ENCODE assay signal across 1 cellular context in the genomic region with DNA sequence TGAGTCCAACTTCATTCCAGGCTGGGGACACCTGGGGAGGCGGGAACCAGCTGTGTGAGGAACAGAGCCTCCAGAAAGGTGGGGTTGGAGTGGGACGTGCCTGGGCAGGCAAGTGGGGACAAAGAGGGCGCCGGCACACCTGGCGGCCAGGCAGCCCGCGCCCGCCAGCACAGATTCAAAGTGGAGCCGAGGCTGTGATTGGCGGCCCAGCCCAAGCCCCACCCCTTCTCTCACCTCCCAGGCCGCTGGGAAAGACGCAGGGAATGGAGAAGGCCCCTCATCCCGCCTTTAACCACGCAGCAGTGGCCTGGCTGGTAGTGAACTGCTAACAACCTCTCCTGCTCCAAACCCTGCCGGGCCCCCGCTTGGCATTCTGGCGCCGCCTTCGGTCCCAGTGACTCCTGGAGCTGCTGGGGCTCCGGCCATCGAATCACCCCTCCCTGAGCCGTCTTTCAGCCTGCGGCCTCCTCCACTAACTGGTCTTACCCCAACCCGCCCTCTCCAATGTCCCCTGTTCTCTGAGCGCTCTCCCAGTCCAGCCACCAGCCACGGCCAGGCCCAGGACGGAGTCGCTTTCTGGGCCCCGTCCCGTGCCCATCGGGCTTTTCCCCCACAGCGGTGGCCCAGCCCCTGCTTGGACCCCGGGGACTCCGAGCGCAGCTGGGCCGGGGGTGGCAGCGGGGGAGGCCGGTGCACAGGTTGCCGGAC.
TF ChIP-seq lines count a peak whose summit lies in the region.

No MANE protein-coding gene starts in this region.

TF ChIP-seq in H1, 55 proteins besides CTCF, POLR2A, EP300 and RAD21 (continued from another document):
- TF ChIP-seq, protein P1, sequence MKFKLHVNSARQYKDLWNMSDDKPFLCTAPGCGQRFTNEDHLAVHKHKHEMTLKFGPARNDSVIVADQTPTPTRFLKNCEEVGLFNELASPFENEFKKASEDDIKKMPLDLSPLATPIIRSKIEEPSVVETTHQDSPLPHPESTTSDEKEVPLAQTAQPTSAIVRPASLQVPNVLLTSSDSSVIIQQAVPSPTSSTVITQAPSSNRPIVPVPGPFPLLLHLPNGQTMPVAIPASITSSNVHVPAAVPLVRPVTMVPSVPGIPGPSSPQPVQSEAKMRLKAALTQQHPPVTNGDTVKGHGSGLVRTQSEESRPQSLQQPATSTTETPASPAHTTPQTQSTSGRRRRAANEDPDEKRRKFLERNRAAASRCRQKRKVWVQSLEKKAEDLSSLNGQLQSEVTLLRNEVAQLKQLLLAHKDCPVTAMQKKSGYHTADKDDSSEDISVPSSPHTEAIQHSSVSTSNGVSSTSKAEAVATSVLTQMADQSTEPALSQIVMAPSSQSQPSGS (IDR thresholded peaks at IDR 0.05; ENCODE audit: low read length), result peak; percentile 40
- TF ChIP-seq, protein P2, sequence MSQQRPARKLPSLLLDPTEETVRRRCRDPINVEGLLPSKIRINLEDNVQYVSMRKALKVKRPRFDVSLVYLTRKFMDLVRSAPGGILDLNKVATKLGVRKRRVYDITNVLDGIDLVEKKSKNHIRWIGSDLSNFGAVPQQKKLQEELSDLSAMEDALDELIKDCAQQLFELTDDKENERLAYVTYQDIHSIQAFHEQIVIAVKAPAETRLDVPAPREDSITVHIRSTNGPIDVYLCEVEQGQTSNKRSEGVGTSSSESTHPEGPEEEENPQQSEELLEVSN (IDR thresholded peaks at IDR 0.05), result peak; percentile 64
- TF ChIP-seq YY1 (IDR thresholded peaks at IDR 0.05; ENCODE audit: low read depth, low read length) (peak; percentile 6; the same call in 1 of the 2 replicates), TCF12 (IDR thresholded peaks at IDR 0.05; ENCODE audit: low read depth, low read length) (peak; percentile 82), HDAC6 (IDR thresholded peaks at IDR 0.05; ENCODE audit: low read depth, low read length) (no peak), BACH1 (IDR thresholded peaks at IDR 0.05; ENCODE audit: low read length) (peak; percentile 7; the same call in 1 of the 2 replicates), ASH2L (IDR thresholded peaks at IDR 0.05; ENCODE audit: low read length) (peak; percentile 18), TBP (IDR thresholded peaks at IDR 0.05; ENCODE audit: low read depth, low read length) (peak; percentile 86), EGR1 (IDR thresholded peaks at IDR 0.05; ENCODE audit: borderline replicate concordance, low read depth, low read length) (peak; percentile 11; the same call in 1 of the 2 replicates), CEBPB (IDR thresholded peaks at IDR 0.05; ENCODE audit: low read depth, low read length) (no peak), SP4 (IDR thresholded peaks at IDR 0.05; ENCODE audit: low read length) (peak; percentile 77; the same call in 1 of the 2 replicates), GTF2F1 (IDR thresholded peaks at IDR 0.05; ENCODE audit: borderline replicate concordance, low read depth, low read length) (peak; percentile 59; the same call in 1 of the 2 replicates), POLR2AphosphoS5 (IDR thresholded peaks at IDR 0.05; ENCODE audit: low read depth, low read length) (peak; percentile 92)
- TF ChIP-seq, protein P3, sequence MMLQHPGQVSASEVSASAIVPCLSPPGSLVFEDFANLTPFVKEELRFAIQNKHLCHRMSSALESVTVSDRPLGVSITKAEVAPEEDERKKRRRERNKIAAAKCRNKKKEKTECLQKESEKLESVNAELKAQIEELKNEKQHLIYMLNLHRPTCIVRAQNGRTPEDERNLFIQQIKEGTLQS (IDR thresholded peaks at IDR 0.05; ENCODE audit: insufficient read depth, low read depth, low read length), result no peak
TF ChIP-seq in H1: peak in this region for 20.
